ENCODE assay signal across 1 cellular context in the genomic region with DNA sequence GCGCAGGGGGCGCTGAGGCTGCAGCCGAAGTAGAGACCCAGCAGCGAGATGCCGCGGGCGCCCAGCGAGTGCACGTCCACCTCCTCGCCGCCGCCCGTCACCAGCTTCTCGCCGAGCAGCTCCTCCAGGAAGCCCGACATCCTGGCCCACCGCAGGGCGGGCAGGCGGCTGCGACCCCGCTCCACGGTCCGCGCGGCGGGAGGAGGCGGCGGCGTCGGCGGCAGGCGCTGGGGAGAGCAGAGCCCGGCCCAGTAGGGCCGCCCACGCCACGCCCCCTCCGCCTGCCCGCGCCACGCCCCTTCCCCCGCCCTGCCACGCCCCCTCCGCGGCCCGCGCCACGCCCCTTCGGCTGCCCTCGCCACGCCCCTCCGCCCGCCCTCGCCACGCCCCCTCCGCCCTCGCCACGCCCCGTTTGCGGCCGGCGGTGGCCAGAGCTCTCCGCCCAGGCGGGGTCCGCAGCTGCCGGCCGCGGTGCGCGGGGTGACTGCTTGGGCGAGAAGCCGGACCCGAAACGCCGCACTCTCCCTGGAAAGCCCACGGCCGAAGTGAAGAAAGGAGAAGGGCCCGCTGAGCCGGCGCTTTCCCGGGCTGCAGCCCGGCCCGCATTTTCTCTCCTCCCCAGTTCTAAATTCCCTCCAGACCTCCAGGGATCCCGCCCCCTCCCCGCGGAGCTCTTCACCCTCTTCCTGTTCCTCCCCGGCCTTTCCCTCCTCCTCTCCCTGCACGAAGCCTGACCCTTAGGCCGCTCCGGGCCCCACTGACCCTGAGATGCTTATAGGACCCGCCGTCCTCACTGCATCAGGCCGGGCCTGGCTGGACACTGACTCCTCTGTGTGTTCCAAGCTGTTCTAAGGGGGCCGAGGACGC.
A peak's percentile ranks its signal among the peaks of the same experiment; 100 is the strongest.
TF ChIP-seq lines count a peak whose summit lies in the region.

A gene (minus strand): TSS at position 238 of the 867 bp plus-strand sequence.

TF ChIP-seq in HEK293, 187 proteins besides CTCF, POLR2A, EP300 and RAD21 (continued from another document):
- TF ChIP-seq ZNF423 (tag by site-specific recombination; IDR thresholded peaks at IDR 0.05) (no peak), KLF10 (tag by site-specific recombination; IDR thresholded peaks at IDR 0.05) (peak; percentile 92), ZXDB (tag by site-specific recombination; IDR thresholded peaks at IDR 0.05) (no peak), ZNF433 (tag by site-specific recombination; IDR thresholded peaks at IDR 0.05; ENCODE audit: low read depth) (no peak), ZNF292 (tag by site-specific recombination; IDR thresholded peaks at IDR 0.05; ENCODE audit: borderline replicate concordance, low read depth) (no peak)
